ENCODE assay signal across 8 cellular contexts in the genomic region with DNA sequence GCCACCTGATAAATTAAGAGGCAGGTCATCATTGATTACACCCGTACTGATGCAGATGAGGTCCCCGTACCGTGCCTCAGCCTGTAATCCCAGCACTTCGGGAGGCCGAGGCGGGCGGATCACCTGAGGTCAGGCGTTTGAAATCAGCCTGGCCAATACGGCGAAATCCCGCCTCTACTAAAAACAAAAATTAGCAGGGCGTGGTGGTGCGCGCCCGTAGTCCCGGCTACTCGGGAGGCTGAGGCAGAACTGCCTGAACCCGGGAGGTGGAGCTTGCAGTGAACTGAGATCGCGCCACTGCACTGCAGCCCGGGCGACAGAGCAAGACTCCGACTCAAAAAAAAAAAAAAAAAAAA. TPM values are rescaled to one million over a fixed set of nuclear protein-coding genes. Genes with fewer than 3 reads are reported as not detected.
DNase-seq lines count a peak whose midpoint lies in the region; ATAC-seq, FAIRE-seq and TF ChIP-seq lines count a peak whose summit lies in the region.

No MANE protein-coding gene starts in this region.

- H3K4me3 ChIP-seq in K562 (no peak overlapping the region), left lung (peak overlapping the region; percentile 48 to 62), suprapubic skin (peak overlapping the region; percentile 74)

- peaks cover 43% of the 10 kb centered on the region for H3K4me1 Mint-ChIP-seq in activated T-cell treated with anti-CD3 and anti-CD28 coated beads, Interleukin-2, amount 50 U/mL, for 4 hours (ENCODE audit: low read depth)

- TF ChIP-seq CTCF in K562 (IDR thresholded peaks at IDR 0.05 in 2 of 3, conservative IDR thresholded peaks at IDR 0.05 in 1 of 3; ENCODE audit: insufficient read depth in 2 of 3, low read depth in 1 of 3, low read length in 3 of 3): no peak
- no peak for TF ChIP-seq CTCF in left lung (IDR thresholded peaks at IDR 0.05)
- TF ChIP-seq CTCF in suprapubic skin (IDR thresholded peaks at IDR 0.05): no peak

- H2AFZ ChIP-seq in K562 (ENCODE audit: low read depth, low read length): peak overlapping the region; percentile 83

- WGBS in K562 (ENCODE audit: insufficient coverage, low coverage, missing lambda C conversion rate): 94% methylated on average over 22 of the region's 23 CpGs
- 75% methylated on average over 23 of the region's 23 CpGs for WGBS in suprapubic skin

- H3K4me3 Mint-ChIP-seq in activated T-cell treated with anti-CD3 and anti-CD28 coated beads, Interleukin-2, amount 50 U/mL, for 4 hours: peak overlapping the region; percentile 57

- H3K27me3 ChIP-seq in K562 (ENCODE audit: control insufficient read depth in 2 of 2, insufficient read depth in 2 of 2, low read length in 2 of 2): no peaks in the 10 kb centered on the region
- H3K27me3 ChIP-seq in left lung: peaks cover 0 to 9% of the 10 kb centered on the region in 2 donors
- H3K27me3 ChIP-seq in suprapubic skin: no peaks in the 10 kb centered on the region

- H3K9me3 Mint-ChIP-seq in activated T-cell treated with anti-CD3 and anti-CD28 coated beads, Interleukin-2, amount 50 U/mL, for 4 hours: peaks cover 12% of the 10 kb centered on the region

- H3K36me3 Mint-ChIP-seq in activated T-cell treated with anti-CD3 and anti-CD28 coated beads, Interleukin-2, amount 50 U/mL, for 4 hours (ENCODE audit: insufficient read depth): peaks cover 11% of the 10 kb centered on the region

- no peak overlapping the region for H3K27ac ChIP-seq in K562 (ENCODE audit: extremely low read depth, low read depth, low read length)
- H3K27ac ChIP-seq in left lung: peak overlapping the region; percentile 83 to 85
- peak overlapping the region; percentile 90 for H3K27ac ChIP-seq in suprapubic skin

- POLR2A ChIA-PET in K562 (lab: Yijun Ruan, JAX): interaction anchor here (0.6 to 1.6 kb wide), 8 partner anchors 11 to 148 kb away, joined by 3 to 7 read pairs (median 3); no protein-coding TSS in a partner anchor

- H3K36me3 ChIP-seq in K562 (ENCODE audit: control insufficient read depth, insufficient read depth, low read length) (peaks cover 26% of the 10 kb centered on the region; the same call in 2 of the 3 replicates), left lung (peaks cover 0 to 3% of the 10 kb centered on the region in 2 donors), suprapubic skin (peaks cover 6% of the 10 kb centered on the region)

- intact Hi-C loops in K562 (cut with micrococcal nuclease) (no loop called here), left lung (cut with DNase I) (no loop called here)

- FAIRE-seq in K562 (lab: Jason Lieb, UNC): no peak

- H3K9me1 ChIP-seq in K562 (ENCODE audit: control insufficient read depth, insufficient read depth, low read length): no peaks in the 10 kb centered on the region

- no peak for DNase-seq in activated T-cell treated with anti-CD3 and anti-CD28 coated beads, Interleukin-2, amount 50 U/mL, for 4 hours
- no peak for DNase-seq in activated T-cell treated with anti-CD3 and anti-CD28 coated beads for 4 hours
- no peak for DNase-seq in K562 (ENCODE audit: extremely low read depth in 1 of 4, low spot score in 3 of 4)
- DNase-seq in left lung: no peak
- DNase-seq in suprapubic skin (ENCODE audit: low spot score in 2 of 2): no peak
- no peak for DNase-seq in dermis blood vessel endothelial cell
- DNase-seq in hippocampal formation (lab: John Stamatoyannopoulos, UW): no peak

- H3K27me3 Mint-ChIP-seq in activated T-cell treated with anti-CD3 and anti-CD28 coated beads, Interleukin-2, amount 50 U/mL, for 4 hours (ENCODE audit: low read depth): no peaks in the 10 kb centered on the region

- no peak for TF ChIP-seq POLR2A in K562 (conservative IDR thresholded peaks at IDR 0.05)
- TF ChIP-seq POLR2A in suprapubic skin (IDR thresholded peaks at IDR 0.05): no peak

- TF ChIP-seq EP300 in K562 (IDR thresholded peaks at IDR 0.05; ENCODE audit: low read length): no peak
- no peak for TF ChIP-seq EP300 in suprapubic skin (IDR thresholded peaks at IDR 0.05)

- H3K4me2 ChIP-seq in K562 (ENCODE audit: insufficient read depth, low read length): 0 out of 2 replicates have a peak overlapping the region, but pooled peaks have one; percentile 6

- no peaks in the 10 kb centered on the region for H4K20me1 ChIP-seq in K562 (replicated peaks; ENCODE audit: control insufficient read depth, insufficient read depth, low read length)

- H3K9me3 ChIP-seq in K562 (replicated peaks; ENCODE audit: control insufficient read depth, insufficient read depth, low read depth, low read length) (no peaks in the 10 kb centered on the region), left lung (no peaks in the 10 kb centered on the region), suprapubic skin (no peaks in the 10 kb centered on the region)

- no peak for ATAC-seq in activated T-cell treated with anti-CD3 and anti-CD28 coated beads, Interleukin-2, amount 50 U/mL, for 4 hours
- ATAC-seq in K562: no peak
- no peak for ATAC-seq in left lung
- ATAC-seq in HG02840 (IDR thresholded peaks at IDR 0.05; ENCODE audit: low FRiP score, unreplicated experiment): no peak

- CTCF ChIA-PET in K562 (lab: Yijun Ruan, JAX; ENCODE audit: low intra/inter-chr PET ratio): no interaction called here

- no peak for TF ChIP-seq RAD21 in K562 (CRISPR knock-in tag; conservative IDR thresholded peaks at IDR 0.05 in 1 of 2, IDR thresholded peaks at IDR 0.05 in 1 of 2)

- peaks cover 7 to 10% of the 10 kb centered on the region in 2 experiments; a peak in 3 of 5 replicates for H3K4me1 ChIP-seq in K562 (replicated peaks in 1 of 2; ENCODE audit: control insufficient read depth in 2 of 2, insufficient read depth in 2 of 2, low read length in 2 of 2)
- peaks cover 7 to 21% of the 10 kb centered on the region in 2 donors for H3K4me1 ChIP-seq in left lung
- peaks cover 21% of the 10 kb centered on the region for H3K4me1 ChIP-seq in suprapubic skin

- H3K9ac ChIP-seq in K562 (ENCODE audit: insufficient read depth in 1 of 2, low read depth in 2 of 2, low read length in 2 of 2): no peak overlapping the region

- in situ Hi-C loops in K562 (cut with MboI): no loop called here

- H3K79me2 ChIP-seq in K562 (ENCODE audit: control insufficient read depth, insufficient read depth, low read length): peaks cover 40% of the 10 kb centered on the region

- no TSS peak for BruUV-seq in K562 (replicated peaks; lab: Mats Ljungman, UMichigan)

TF ChIP-seq in K562, 482 proteins besides CTCF, POLR2A, EP300 and RAD21 (continues in another document):
- TF ChIP-seq MAFG (tag; conservative IDR thresholded peaks at IDR 0.05): no peak

RNA-seq across cellular contexts. Expression of a gene that starts 0.7 kb away (rescaled TPM):
- total RNA-seq in activated T-cell treated with anti-CD3 and anti-CD28 coated beads, Interleukin-2, amount 50 U/mL, for 4 hours: 10 to 100 TPM; 42.0 to 46.0 (median 42.1) TPM
- 450 and 471 TPM in 2 replicates for total RNA-seq in K562 (2011; cell fraction: chromatin; rRNA removed; ENCODE audit: low replicate concordance)
- 248 and 273 TPM in 2 replicates for total RNA-seq in K562 (2011; cell fraction: nucleolus; rRNA removed)
- total RNA-seq in K562 (2011; cell fraction: nucleoplasm; rRNA removed): 343 and 442 TPM in 2 replicates
- 36.0 and 42.2 TPM in 2 replicates for total RNA-seq in K562 (2014; rRNA removed)
- 48.0 and 49.8 TPM in 2 replicates for total RNA-seq in K562 (2014; rRNA removed; fragmentation: Illumina TruSeq; extraction: Trizol)
- 40.5 and 44.5 TPM in 2 replicates for total RNA-seq in K562 (2015; rRNA removed; fragmentation: Illumina TruSeq; extraction: Trizol)
- total RNA-seq in K562 (2021): 60.0 and 66.4 TPM in 2 replicates
- 46.5 and 50.9 TPM in 2 replicates for polyA plus RNA-seq in K562 (2011; rRNA removed)
- polyA plus RNA-seq in K562 (2011; cell fraction: cytosol; rRNA removed): 18.7 and 22.2 TPM in 2 replicates
- 202 and 262 TPM in 2 replicates for polyA plus RNA-seq in K562 (2011; cell fraction: nucleus; rRNA removed)
- 37.6 and 66.2 TPM in 2 replicates for polyA plus RNA-seq in K562 (2012)
- polyA plus RNA-seq in K562 (2014; fragmentation: Illumina TruSeq; extraction: Trizol): 49.4 and 57.3 TPM in 2 replicates
- polyA plus RNA-seq in K562 (2014; fragmentation: Nextera tagmentation; extraction: Ambion mirVana): 10 to 100 TPM; 15.5 to 20.0 TPM
- 54.0 and 60.1 TPM in 2 replicates for polyA plus RNA-seq in K562 (2014; rRNA removed)
- polyA minus RNA-seq in K562 (2011; rRNA and poly(A)+ RNA removed): 74.8 and 77.4 TPM in 2 replicates
- polyA minus RNA-seq in K562 (2011; cell fraction: cytosol; rRNA and poly(A)+ RNA removed): 26.4 and 36.0 TPM in 2 replicates
- polyA minus RNA-seq in K562 (2011; cell fraction: nucleus; rRNA and poly(A)+ RNA removed): 100 and 101 TPM in 2 replicates
- 10 to 100 TPM; 72.7 to 96.7 TPM for total RNA-seq in left lung
- 100 to 1,000 TPM in 1 of 4 donors, 10 to 100 TPM in 3; 31.8 to 159 (median 64.3) TPM for total RNA-seq in suprapubic skin
- total RNA-seq in dermis blood vessel endothelial cell: 24.5 and 30.1 TPM in 2 replicates

RNA-seq across cellular contexts. Expression of a gene that starts 55.7 kb away (rescaled TPM):
- total RNA-seq in activated T-cell treated with anti-CD3 and anti-CD28 coated beads, Interleukin-2, amount 50 U/mL, for 4 hours: 10 to 100 TPM; 54.5 to 64.4 (median 58.2) TPM
- 56.4 and 67.1 TPM in 2 replicates for total RNA-seq in K562 (2011; cell fraction: chromatin; rRNA removed; ENCODE audit: low replicate concordance)
- 67.0 and 72.2 TPM in 2 replicates for total RNA-seq in K562 (2011; cell fraction: nucleolus; rRNA removed)
- 71.0 and 81.6 TPM in 2 replicates for total RNA-seq in K562 (2011; cell fraction: nucleoplasm; rRNA removed)
- total RNA-seq in K562 (2014; rRNA removed): 137 and 138 TPM in 2 replicates
- 69.1 and 72.4 TPM in 2 replicates for total RNA-seq in K562 (2014; rRNA removed; fragmentation: Illumina TruSeq; extraction: Trizol)
- total RNA-seq in K562 (2015; rRNA removed; fragmentation: Illumina TruSeq; extraction: Trizol): 83.4 and 88.8 TPM in 2 replicates
- total RNA-seq in K562 (2021): 292 and 305 TPM in 2 replicates
- polyA plus RNA-seq in K562 (2011; rRNA removed): 276 and 390 TPM in 2 replicates
- 377 and 398 TPM in 2 replicates for polyA plus RNA-seq in K562 (2011; cell fraction: cytosol; rRNA removed)
- polyA plus RNA-seq in K562 (2011; cell fraction: nucleus; rRNA removed): 188 and 221 TPM in 2 replicates
- polyA plus RNA-seq in K562 (2012): 259 and 356 TPM in 2 replicates
- 381 and 409 TPM in 2 replicates for polyA plus RNA-seq in K562 (2014; fragmentation: Illumina TruSeq; extraction: Trizol)
- polyA plus RNA-seq in K562 (2014; fragmentation: Nextera tagmentation; extraction: Ambion mirVana): 100 to 1,000 TPM; 168 to 175 TPM
- polyA plus RNA-seq in K562 (2014; rRNA removed): 302 and 311 TPM in 2 replicates
- polyA minus RNA-seq in K562 (2011; rRNA and poly(A)+ RNA removed): 346 and 403 TPM in 2 replicates
- 213 and 291 TPM in 2 replicates for polyA minus RNA-seq in K562 (2011; cell fraction: cytosol; rRNA and poly(A)+ RNA removed)
- 40.8 and 82.9 TPM in 2 replicates for polyA minus RNA-seq in K562 (2011; cell fraction: nucleus; rRNA and poly(A)+ RNA removed)
- 10 to 100 TPM; 25.9 to 39.6 TPM for total RNA-seq in left lung
- 1 to 10 TPM; 2.6 to 5.9 (median 3.2) TPM for total RNA-seq in suprapubic skin
- 22.6 and 132 TPM in 2 replicates for total RNA-seq in dermis blood vessel endothelial cell
